In genomic region chr2:44930274-44930826, GRCh38 we compare ENCODE assay signal across 1 cellular context.
TF ChIP-seq lines count a peak whose summit lies in the region.

No MANE protein-coding gene starts in this region.

TF ChIP-seq in GM12878, 131 proteins besides CTCF, POLR2A, EP300 and RAD21 (continued from another document):
- TF ChIP-seq CEBPB (IDR thresholded peaks at IDR 0.05; ENCODE audit: borderline replicate concordance in 1 of 2, low read depth in 2 of 2, low read length in 2 of 2) (no peak), JUNB (IDR thresholded peaks at IDR 0.05) (no peak), RCOR1 (conservative IDR thresholded peaks at IDR 0.05; ENCODE audit: low read depth, low read length) (no peak), MEF2B (IDR thresholded peaks at IDR 0.05; ENCODE audit: partially characterized antibody, poor library complexity, severe bottlenecking) (no peak), DPF2 (IDR thresholded peaks at IDR 0.05) (no peak), BMI1 (IDR thresholded peaks at IDR 0.05; ENCODE audit: borderline replicate concordance) (no peak), SMC3 (IDR thresholded peaks at IDR 0.05; ENCODE audit: borderline replicate concordance, low read length) (no peak), ZBTB4 (CRISPR knock-in tag; IDR thresholded peaks at IDR 0.05) (no peak), USF1 (IDR thresholded peaks at IDR 0.05; ENCODE audit: borderline replicate concordance, extremely low read length, insufficient read depth, low read depth, low read length) (no peak), TARDBP (IDR thresholded peaks at IDR 0.05; ENCODE audit: borderline replicate concordance) (no peak)
- TF ChIP-seq, protein P1, sequence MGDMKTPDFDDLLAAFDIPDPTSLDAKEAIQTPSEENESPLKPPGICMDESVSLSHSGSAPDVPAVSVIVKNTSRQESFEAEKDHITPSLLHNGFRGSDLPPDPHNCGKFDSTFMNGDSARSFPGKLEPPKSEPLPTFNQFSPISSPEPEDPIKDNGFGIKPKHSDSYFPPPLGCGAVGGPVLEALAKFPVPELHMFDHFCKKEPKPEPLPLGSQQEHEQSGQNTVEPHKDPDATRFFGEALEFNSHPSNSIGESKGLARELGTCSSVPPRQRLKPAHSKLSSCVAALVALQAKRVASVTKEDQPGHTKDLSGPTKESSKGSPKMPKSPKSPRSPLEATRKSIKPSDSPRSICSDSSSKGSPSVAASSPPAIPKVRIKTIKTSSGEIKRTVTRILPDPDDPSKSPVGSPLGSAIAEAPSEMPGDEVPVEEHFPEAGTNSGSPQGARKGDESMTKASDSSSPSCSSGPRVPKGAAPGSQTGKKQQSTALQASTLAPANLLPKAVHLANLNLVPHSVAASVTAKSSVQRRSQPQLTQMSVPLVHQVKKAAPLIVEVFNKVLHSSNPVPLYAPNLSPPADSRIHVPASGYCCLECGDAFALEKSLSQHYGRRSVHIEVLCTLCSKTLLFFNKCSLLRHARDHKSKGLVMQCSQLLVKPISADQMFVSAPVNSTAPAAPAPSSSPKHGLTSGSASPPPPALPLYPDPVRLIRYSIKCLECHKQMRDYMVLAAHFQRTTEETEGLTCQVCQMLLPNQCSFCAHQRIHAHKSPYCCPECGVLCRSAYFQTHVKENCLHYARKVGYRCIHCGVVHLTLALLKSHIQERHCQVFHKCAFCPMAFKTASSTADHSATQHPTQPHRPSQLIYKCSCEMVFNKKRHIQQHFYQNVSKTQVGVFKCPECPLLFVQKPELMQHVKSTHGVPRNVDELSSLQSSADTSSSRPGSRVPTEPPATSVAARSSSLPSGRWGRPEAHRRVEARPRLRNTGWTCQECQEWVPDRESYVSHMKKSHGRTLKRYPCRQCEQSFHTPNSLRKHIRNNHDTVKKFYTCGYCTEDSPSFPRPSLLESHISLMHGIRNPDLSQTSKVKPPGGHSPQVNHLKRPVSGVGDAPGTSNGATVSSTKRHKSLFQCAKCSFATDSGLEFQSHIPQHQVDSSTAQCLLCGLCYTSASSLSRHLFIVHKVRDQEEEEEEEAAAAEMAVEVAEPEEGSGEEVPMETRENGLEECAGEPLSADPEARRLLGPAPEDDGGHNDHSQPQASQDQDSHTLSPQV (IDR thresholded peaks at IDR 0.05) = no peak
TF ChIP-seq in GM12878: peak in this region for 0.
